8 cellular contexts compared by ENCODE assay signal in genomic region chr9:93450817-93451761, GRCh38. TPM values are rescaled to one million over a fixed set of nuclear protein-coding genes. Genes with fewer than 3 reads are reported as not detected.
DNase-seq lines count a peak whose midpoint lies in the region; ATAC-seq lines count a peak whose summit lies in the region.

FAM120A (plus strand) TSS chr9:93451685; CDS start chr9:93451916, 231 bp downstream.

- WGBS in mesodermal cell (ENCODE audit: insufficient coverage in 2 of 2), 2 experiments = 0% methylated on average over 57 to 82 of the region's 97 CpGs

- peak within 1 kb of the TSS; percentile 88 for H3K4me3 ChIP-seq in mesodermal cell (ENCODE audit: extremely low read depth, insufficient read depth, low read length, poor library complexity, severe bottlenecking)

- H3K4me1 ChIP-seq in mesodermal cell (ENCODE audit: control insufficient read depth, insufficient read depth, low read length, poor library complexity, severe bottlenecking) = peaks cover 13% of the 10 kb centered on the region

- H3K27ac ChIP-seq in mesodermal cell (ENCODE audit: low read depth, low read length, severe bottlenecking) = peak within 1 kb of the TSS; percentile 92

- DNase-seq in CD1c-positive myeloid dendritic cell (ENCODE audit: extremely low spot score) (peak; percentile 93), NOMO-1 treated with DMSO at 0.1 percent for 48 hours (lab: John Stamatoyannopoulos, UW; ENCODE audit: unreplicated experiment) (peak; percentile 73)
- DNase-seq in activated CD8-positive, alpha-beta memory T cell treated with anti-CD3 and anti-CD28 coated beads, Interleukin-2, amount 50 U/mL, for 4 hours = peak; percentile 76
- peak; percentile 64 to 67 for DNase-seq in stimulated activated CD8-positive, alpha-beta memory T cell treated with anti-CD3 and anti-CD28 coated beads, Interleukin-15, amount 100 ng/mL, for 48 hours (ENCODE audit: low read depth in 2 of 2)

- peaks cover 49% of the 10 kb centered on the region for H3K36me3 ChIP-seq in mesodermal cell (ENCODE audit: control insufficient read depth, insufficient read depth, low read length)

- in situ Hi-C loops in endometrial microvascular endothelial cells (cut with HindIII; ENCODE audit: inconsistent ontology term, low pct_unique_long_range_greater_than_20kb, low sequenced_read_pairs) = no loop called here

- H3K9me3 ChIP-seq in mesodermal cell (ENCODE audit: control insufficient read depth, low read length) = no peaks in the 10 kb centered on the region

- ATAC-seq in GM19395 (IDR thresholded peaks at IDR 0.05; ENCODE audit: unreplicated experiment) (peak; percentile 50), HG03565 (IDR thresholded peaks at IDR 0.05; ENCODE audit: unreplicated experiment) (peak; percentile 42)

RNA-seq across cellular contexts. Expression of gene FAM120A, which starts in this region (rescaled TPM):
- 114 TPM for total RNA-seq in endometrial microvascular endothelial cells (ENCODE audit: inconsistent ontology term)
- polyA plus RNA-seq in mesodermal cell (2013, experiment 1 of 2) = 34.1 TPM
- 33.5 TPM for polyA plus RNA-seq in mesodermal cell (2013, experiment 2 of 2)

Comparison
In these comparisons a context has a peak if more than half of its experiments do, and no peak if none do; other contexts are left out.
1. Peak in every context shown above with its lines: DNase-seq, ATAC-seq, H3K4me3 ChIP-seq and H3K27ac ChIP-seq.